Comparison of ENCODE assay signal across 11 cellular contexts in genomic region chr7:138396251-138397070, GRCh38.
DNase-seq lines count a peak whose midpoint lies in the region; ATAC-seq and TF ChIP-seq lines count a peak whose summit lies in the region.
"Had no signal": no experiment of that assay in that cellular context is flagged by ENCODE, and none has a peak within 500 bp of the region (broad histone marks: within the 10 kb centered on the region; RNA-seq: fewer than 3 reads in every experiment).

No MANE protein-coding gene starts in this region.

- no peak overlapping the region for H3K4me3 ChIP-seq in thyroid gland (replicated peaks in 1 of 3)
- no peak overlapping the region for H3K4me3 ChIP-seq in CD8-positive, alpha-beta T cell (ENCODE audit: low read depth, low read length)

- H3K27me3 ChIP-seq in thyroid gland: no peaks in the 10 kb centered on the region
- no peaks in the 10 kb centered on the region for H3K27me3 ChIP-seq in CD8-positive, alpha-beta T cell (ENCODE audit: insufficient read depth, low read length)

- POLR2A ChIA-PET in CD8-positive, alpha-beta T cell (lab: Charles Lee): no interaction called here

- WGBS in thyroid gland, 2 donors: 82 to 85% methylated on average over 3 of the region's 3 CpGs

- no peak for TF ChIP-seq CTCF in thyroid gland (IDR thresholded peaks at IDR 0.05)
- no peak for TF ChIP-seq CTCF in CD8-positive, alpha-beta T cell (IDR thresholded peaks at IDR 0.05)

- H3K27me3 Mint-ChIP-seq in CD8-positive, alpha-beta T cell (ENCODE audit: low read depth): no peaks in the 10 kb centered on the region

- no peak overlapping the region for H3K27ac ChIP-seq in thyroid gland
- H3K27ac ChIP-seq in CD8-positive, alpha-beta T cell (ENCODE audit: low read depth, low read length): no peak overlapping the region

- CTCF ChIA-PET in CD8-positive, alpha-beta T cell (lab: Charles Lee): no interaction called here

- no peaks in the 10 kb centered on the region for H3K9me3 Mint-ChIP-seq in CD8-positive, alpha-beta T cell

- no peaks in the 10 kb centered on the region for H3K9me3 ChIP-seq in thyroid gland
- no peaks in the 10 kb centered on the region for H3K9me3 ChIP-seq in CD8-positive, alpha-beta T cell (ENCODE audit: low read length)

- no peak overlapping the region for H3K4me3 Mint-ChIP-seq in CD8-positive, alpha-beta T cell

- DNase-seq in left lobe of liver (ENCODE audit: low spot score) (no peak), NCI-H2107 treated with DMSO at 0.1 percent for 48 hours (lab: John Stamatoyannopoulos, UW; ENCODE audit: unreplicated experiment) (no peak), thyroid gland (no peak), nucleus accumbens (lab: John Stamatoyannopoulos, UW) (no peak)
- DNase-seq in CD8-positive, alpha-beta T cell: no peak
- DNase-seq: hippocampal formation, Karpas-422, T-helper 2 cell had no signal

- H3K4me1 Mint-ChIP-seq in CD8-positive, alpha-beta T cell (ENCODE audit: low read depth): no peaks in the 10 kb centered on the region

- H3K4me1 ChIP-seq in thyroid gland: no peaks in the 10 kb centered on the region
- no peaks in the 10 kb centered on the region for H3K4me1 ChIP-seq in CD8-positive, alpha-beta T cell (ENCODE audit: insufficient read depth, low read length)

- no peak for TF ChIP-seq POLR2A in thyroid gland (IDR thresholded peaks at IDR 0.05)

- ATAC-seq in GM18511 (IDR thresholded peaks at IDR 0.05; ENCODE audit: unreplicated experiment): peak; percentile 94
- ATAC-seq in GM21723 (IDR thresholded peaks at IDR 0.05; ENCODE audit: unreplicated experiment): peak; percentile 83
- ATAC-seq in HG03460 (IDR thresholded peaks at IDR 0.05; ENCODE audit: unreplicated experiment): peak; percentile 96
- ATAC-seq in left lobe of liver: peak; percentile 39
- ATAC-seq in CD8-positive, alpha-beta T cell: no peak

- no peaks in the 10 kb centered on the region for H3K36me3 Mint-ChIP-seq in CD8-positive, alpha-beta T cell

- H3K27ac Mint-ChIP-seq in CD8-positive, alpha-beta T cell: no peak overlapping the region

- intact Hi-C loops in thyroid gland (cut with DNase I): no loop called here
- intact Hi-C loops in CD8-positive, alpha-beta T cell (cut with DNase I, micrococcal nuclease): no loop called here

- no peaks in the 10 kb centered on the region for H3K36me3 ChIP-seq in thyroid gland
- no peaks in the 10 kb centered on the region for H3K36me3 ChIP-seq in CD8-positive, alpha-beta T cell (ENCODE audit: insufficient read depth, low read length)
